In genomic region chr3:81716870-81717509, GRCh38 we compare ENCODE assay signal across 1 cellular context.
TF ChIP-seq lines count a peak whose summit lies in the region.

No MANE protein-coding gene starts in this region.

TF ChIP-seq in HepG2, 621 proteins besides CTCF, POLR2A, EP300 and RAD21 (continued from another document):
- TF ChIP-seq HMGXB3 (CRISPR knock-in tag; IDR thresholded peaks at IDR 0.05; ENCODE audit: borderline replicate concordance) (peak; percentile 52; the same call in 1 of the 2 replicates), ZNF446 (CRISPR knock-in tag; IDR thresholded peaks at IDR 0.05) (no peak), MXD4 (CRISPR knock-in tag; IDR thresholded peaks at IDR 0.05) (peak; percentile 87; the same call in 1 of the 2 replicates), MAF1 (CRISPR knock-in tag; IDR thresholded peaks at IDR 0.05; ENCODE audit: borderline replicate concordance) (no peak), NR2C2 (CRISPR knock-in tag; IDR thresholded peaks at IDR 0.05; ENCODE audit: borderline replicate concordance) (peak; percentile 70), NFKB2 (CRISPR knock-in tag; IDR thresholded peaks at IDR 0.05; ENCODE audit: borderline replicate concordance) (no peak), SOX5 (CRISPR knock-in tag; IDR thresholded peaks at IDR 0.05; ENCODE audit: borderline replicate concordance) (peak; percentile 96), CAMTA2 (CRISPR knock-in tag; IDR thresholded peaks at IDR 0.05; ENCODE audit: borderline replicate concordance) (no peak), MED13 (CRISPR knock-in tag; IDR thresholded peaks at IDR 0.05) (no peak), ZNF512B (CRISPR knock-in tag; IDR thresholded peaks at IDR 0.05; ENCODE audit: borderline replicate concordance) (0 out of 2 replicates have a peak, but pooled peaks have one; percentile 63), REST (IDR thresholded peaks at IDR 0.05; ENCODE audit: borderline replicate concordance in 1 of 2, low read depth in 1 of 2, low read length in 2 of 2) (peak in 1 of 2 experiments; percentile 74; a peak in 1 of 4 replicates), CBX5 (CRISPR knock-in tag; IDR thresholded peaks at IDR 0.05; ENCODE audit: borderline replicate concordance) (peak; percentile 78; the same call in 1 of the 2 replicates), HNF4G (IDR thresholded peaks at IDR 0.05; ENCODE audit: borderline replicate concordance, low read depth, low read length) (peak; percentile 32; the same call in 1 of the 2 replicates), HNF4G (CRISPR knock-in tag; IDR thresholded peaks at IDR 0.05; ENCODE audit: borderline replicate concordance, low read depth) (no peak), HDAC2 (CRISPR knock-in tag; IDR thresholded peaks at IDR 0.05) (peak; percentile 95), TCF7L2 (IDR thresholded peaks at IDR 0.05; ENCODE audit: low read depth, low read length) (no peak), ZNF784 (CRISPR knock-in tag; IDR thresholded peaks at IDR 0.05; ENCODE audit: borderline replicate concordance) (0 out of 2 replicates have a peak, but pooled peaks have one; percentile 26), ZHX1 (CRISPR knock-in tag; IDR thresholded peaks at IDR 0.05; ENCODE audit: low read depth) (0 out of 2 replicates have a peak, but pooled peaks have one; percentile 39)
